25 cellular contexts compared by ENCODE assay signal in the genomic region with DNA sequence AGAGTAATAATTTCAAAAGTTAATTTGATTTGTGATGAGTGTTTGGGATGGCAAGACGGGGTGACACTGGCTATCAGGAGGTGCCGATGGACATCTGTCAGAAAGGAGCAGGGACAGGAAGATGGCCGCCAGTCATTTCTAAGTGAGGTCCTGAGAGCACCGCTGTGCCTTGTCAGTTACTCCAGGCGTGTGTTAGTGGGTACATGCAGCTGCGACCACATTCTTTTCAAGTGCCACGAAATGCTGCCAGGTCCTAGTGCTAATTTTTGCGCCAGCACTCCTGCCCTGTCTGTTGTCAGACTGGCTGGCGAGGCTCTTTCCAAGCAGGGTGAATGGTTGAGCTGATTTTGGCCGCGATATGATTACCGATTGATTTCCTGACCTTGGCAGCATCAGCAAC.
DNase-seq lines count a peak whose midpoint lies in the region; ATAC-seq, FAIRE-seq and TF ChIP-seq lines count a peak whose summit lies in the region.
"Had no signal": no experiment of that assay in that cellular context is flagged by ENCODE, and none has a peak within 500 bp of the region (broad histone marks: within the 10 kb centered on the region; RNA-seq: fewer than 3 reads in every experiment).

No MANE protein-coding gene starts in this region.

- H2AFZ ChIP-seq in H1 (ENCODE audit: low read length) (peak overlapping the region; percentile 52; the same call in 1 of the 2 replicates), neuronal stem cell (ENCODE audit: low read length) (no peak overlapping the region)

- TF ChIP-seq CTCF in H1 (IDR thresholded peaks at IDR 0.05; ENCODE audit: control extremely low read depth in 1 of 3, insufficient read depth in 1 of 3, low read depth in 1 of 3, low read length in 3 of 3), result no peak

- peak; percentile 91 for ATAC-seq in Right ventricle myocardium superior (ENCODE audit: poor library complexity)
- no peak for ATAC-seq in HG03095 (IDR thresholded peaks at IDR 0.05; ENCODE audit: unreplicated experiment)
- ATAC-seq: K562 had no signal

- no peak overlapping the region for H4K91ac ChIP-seq in H1 (replicated peaks; ENCODE audit: insufficient read length, low read length)
- H4K91ac ChIP-seq in neuronal stem cell (ENCODE audit: low read depth, low read length, poor library complexity), result no peak overlapping the region

- no peak overlapping the region for H3K18ac ChIP-seq in H1 (ENCODE audit: extremely low read depth, low read length)
- no peak overlapping the region for H3K18ac ChIP-seq in neuronal stem cell (ENCODE audit: low read length)

- H2BK12ac ChIP-seq in H1 (ENCODE audit: low read depth, low read length) (no peak overlapping the region), neuronal stem cell (ENCODE audit: low read length) (no peak overlapping the region)

- FAIRE-seq in H1 (lab: Jason Lieb, UNC), result no peak
- FAIRE-seq: G401.6, K562, RCC 7860 had no signal

- intact Hi-C loops in Right ventricle myocardium superior (cut with DNase I) (no loop called here), cardiac septum (cut with DNase I) (no loop called here)

- no peaks in the 10 kb centered on the region; the same call in 1 of the 2 replicates for H3K23me2 ChIP-seq in H1 (ENCODE audit: low read depth, low read length)

- H4K5ac ChIP-seq in H1 (ENCODE audit: insufficient read length, low read depth, low read length), result no peak overlapping the region

- H2AK5ac ChIP-seq in H1 (ENCODE audit: low read depth, low read length) (no peak overlapping the region), neuronal stem cell (ENCODE audit: low read depth, low read length) (no peak overlapping the region)

- H4K8ac ChIP-seq in H1 (ENCODE audit: extremely low read depth, insufficient read depth, low read length) (no peak overlapping the region), neuronal stem cell (ENCODE audit: low read depth, low read length) (no peak overlapping the region)

- no peak overlapping the region for H3K9ac ChIP-seq in H1 (replicated peaks in 1 of 4; ENCODE audit: extremely low read depth in 1 of 4, low read depth in 3 of 4, low read length in 3 of 4)
- peak overlapping the region; percentile 35 for H3K9ac ChIP-seq in neuronal stem cell (ENCODE audit: low read depth, low read length, poor library complexity)

- no peaks in the 10 kb centered on the region for H3K79me1 ChIP-seq in H1 (ENCODE audit: low read depth, low read length)
- no peaks in the 10 kb centered on the region for H3K79me1 ChIP-seq in neuronal stem cell (ENCODE audit: low read depth, low read length)

- POLR2A ChIA-PET in H1 (lab: Charles Lee; ENCODE audit: partially characterized antibody), result no interaction called here

- no peak overlapping the region for H3K23ac ChIP-seq in H1 (ENCODE audit: insufficient read length)
- H3K23ac ChIP-seq in neuronal stem cell (ENCODE audit: low read depth, low read length, poor library complexity), result peak overlapping the region; percentile 75

- no peak for TF ChIP-seq EP300 in H1 (IDR thresholded peaks at IDR 0.05; ENCODE audit: borderline replicate concordance in 1 of 2, low read depth in 2 of 2, low read length in 2 of 2)

- H3K36me3 ChIP-seq in H1 (ENCODE audit: control insufficient read depth in 2 of 4, insufficient read depth in 4 of 4, low read length in 3 of 4) (no peaks in the 10 kb centered on the region), neuronal stem cell (replicated peaks in 1 of 2; ENCODE audit: control insufficient read depth in 2 of 2, insufficient read depth in 2 of 2, low read length in 2 of 2) (no peaks in the 10 kb centered on the region)
- H3K36me3 ChIP-seq: SJSA1 had no signal

- H3K27me3 ChIP-seq in H1 (replicated peaks in 1 of 4; ENCODE audit: control insufficient read depth in 3 of 4, extremely low read depth in 1 of 4, insufficient read depth in 3 of 4, low read length in 3 of 4) (no peaks in the 10 kb centered on the region), neuronal stem cell (ENCODE audit: control insufficient read depth in 3 of 3, insufficient read depth in 3 of 3, low read depth in 1 of 3, low read length in 3 of 3) (peaks cover 0 to 13% (median 0%) of the 10 kb centered on the region in 3 experiments)

- H3K9me3 ChIP-seq in H1 (ENCODE audit: insufficient read depth in 2 of 2, low read depth in 1 of 2, low read length in 1 of 2), result no peaks in the 10 kb centered on the region
- H3K9me3 ChIP-seq in neuronal stem cell (replicated peaks in 1 of 2; ENCODE audit: control insufficient read depth in 2 of 2, insufficient read depth in 1 of 2, low read depth in 1 of 2, low read length in 2 of 2), result no peaks in the 10 kb centered on the region
- H3K9me3 ChIP-seq: Caco-2, SJSA1 had no signal

- H3K4me1 ChIP-seq in H1 (replicated peaks in 1 of 4; ENCODE audit: control insufficient read depth in 3 of 4, insufficient read depth in 4 of 4, low read length in 3 of 4) (no peaks in the 10 kb centered on the region), neuronal stem cell (ENCODE audit: control insufficient read depth in 2 of 2, insufficient read depth in 1 of 2, low read depth in 1 of 2, low read length in 2 of 2) (peaks cover 0 to 2% of the 10 kb centered on the region in 2 donors)
- H3K4me1 ChIP-seq: Caco-2, SJSA1 had no signal

- H3K27ac ChIP-seq in H1 (ENCODE audit: low read depth, low read length) (no peak overlapping the region), neuronal stem cell (replicated peaks; ENCODE audit: low read length) (no peak overlapping the region)
- H3K27ac ChIP-seq: SJSA1 had no signal

- no peak overlapping the region for H3K4me2 ChIP-seq in H1 (ENCODE audit: insufficient read depth in 1 of 2, low read depth in 2 of 2, low read length in 2 of 2)
- H3K4me2 ChIP-seq in neuronal stem cell (ENCODE audit: insufficient read depth, low read length, poor library complexity, severe bottlenecking), result no peak overlapping the region

- no peaks in the 10 kb centered on the region for H3K79me2 ChIP-seq in H1 (ENCODE audit: control insufficient read depth in 1 of 2, insufficient read depth in 2 of 2, low read length in 2 of 2)

- no peak overlapping the region for H3K4me3 ChIP-seq in H1 (ENCODE audit: extremely low read depth in 1 of 4, insufficient read depth in 2 of 4, low read depth in 3 of 4, low read length in 4 of 4)
- no peak overlapping the region for H3K4me3 ChIP-seq in neuronal stem cell (ENCODE audit: low read length in 2 of 2)
- H3K4me3 ChIP-seq: K562, SJSA1 had no signal

- no peak for TF ChIP-seq RAD21 in H1 (IDR thresholded peaks at IDR 0.05 in 1 of 2, conservative IDR thresholded peaks at IDR 0.05 in 1 of 2; ENCODE audit: low read depth in 2 of 2, low read length in 2 of 2)

- H2BK5ac ChIP-seq in H1 (ENCODE audit: low read depth, low read length) (no peak overlapping the region), neuronal stem cell (ENCODE audit: low read length) (no peak overlapping the region)

- 86% methylated on average over 12 of the region's 12 CpGs; no CpG with 5 or more reads in 1 of the 2 experiments for WGBS in H1 (ENCODE audit: extremely low coverage in 1 of 2, insufficient coverage in 1 of 2, insufficient read length in 1 of 2, insufficient replicate concordance in 2 of 2, low coverage in 1 of 2, low lambda C conversion rate in 2 of 2, missing lambda C conversion rate in 1 of 2), 2 experiments
- no CpG with 5 or more reads among the region's 12 CpGs for WGBS in neuronal stem cell (ENCODE audit: extremely low coverage in 2 of 2, insufficient read length in 2 of 2, insufficient replicate concordance in 1 of 2), 2 donors

- no peak overlapping the region for H2BK120ac ChIP-seq in H1 (replicated peaks; ENCODE audit: low read depth, low read length)
- H2BK120ac ChIP-seq in neuronal stem cell (ENCODE audit: low read depth, low read length), result peak overlapping the region; percentile 5

- no peak overlapping the region for H3K14ac ChIP-seq in H1 (ENCODE audit: insufficient read length)
- no peak overlapping the region for H3K14ac ChIP-seq in neuronal stem cell (ENCODE audit: low read length)

- peak; percentile 39 for DNase-seq in NCI-H187 treated with DMSO at 0.1 percent for 48 hours (lab: John Stamatoyannopoulos, UW)
- no peak for DNase-seq in NCI-H187 (lab: John Stamatoyannopoulos, UW)
- DNase-seq in Right ventricle myocardium superior, result peak; percentile 54
- no peak for DNase-seq in cardiac septum (ENCODE audit: low spot score)
- no peak for DNase-seq in H1 (ENCODE audit: low read depth in 1 of 2, low spot score in 2 of 2)
- DNase-seq in neuronal stem cell (ENCODE audit: low spot score), result no peak
- DNase-seq in NCI-H524 (lab: John Stamatoyannopoulos, UW), result no peak
- DNase-seq: 8988T; ACHN; Caco-2; CD4-positive, alpha-beta memory T cell; GOT3; HCEC 1CT; Kasumi-1; NCI-H1048; NCI-H1694; NCI-H2081 treated with DMSO at 0.1 percent for 48 hours; NCI-H446; NCI-H69; T-helper 2 cell had no signal

- H3K4ac ChIP-seq in H1 (replicated peaks; ENCODE audit: insufficient read length, low read depth, low read length) (no peak overlapping the region), neuronal stem cell (ENCODE audit: low read length) (no peak overlapping the region)

- no peaks in the 10 kb centered on the region for H4K20me1 ChIP-seq in H1 (replicated peaks in 1 of 2; ENCODE audit: control insufficient read depth in 1 of 2, insufficient read depth in 2 of 2, low read length in 2 of 2)

- H2BK20ac ChIP-seq in H1 (ENCODE audit: low read length), result no peak overlapping the region

- no peak overlapping the region for H3K56ac ChIP-seq in H1 (replicated peaks; ENCODE audit: insufficient read length, low read depth, low read length)

- no peak for TF ChIP-seq POLR2A in H1 (IDR thresholded peaks at IDR 0.05; ENCODE audit: control extremely low read depth in 1 of 2, low read depth in 2 of 2, low read length in 2 of 2)

- CTCF ChIA-PET in H1 (lab: Charles Lee; ENCODE audit: partially characterized antibody), result interaction anchor here (0.7 kb wide), 1 partner anchor 31 kb away, joined by 3 read pairs; no protein-coding TSS in a partner anchor

- H2BK15ac ChIP-seq in H1 (ENCODE audit: low read length) (0 out of 2 replicates have a peak overlapping the region, but pooled peaks have one; percentile 53), neuronal stem cell (ENCODE audit: low read length) (peak overlapping the region; percentile 51)

TF ChIP-seq in H1, 55 proteins besides CTCF, POLR2A, EP300 and RAD21 (continues in another document):
- TF ChIP-seq JUND (IDR thresholded peaks at IDR 0.05; ENCODE audit: low read length), result no peak
- TF ChIP-seq MAX (IDR thresholded peaks at IDR 0.05), result no peak

Comparison
In these comparisons a context has a peak if more than half of its experiments do, and no peak if none do; other contexts are left out.
1. DNase-seq: peak in NCI-H187 treated with DMSO at 0.1 percent for 48 hours (single experiment) and Right ventricle myocardium superior (single experiment); none in NCI-H187 (0 of 2), cardiac septum (single experiment), H1 (0 of 2), neuronal stem cell (single experiment) and NCI-H524 (0 of 2).